In the genomic region with DNA sequence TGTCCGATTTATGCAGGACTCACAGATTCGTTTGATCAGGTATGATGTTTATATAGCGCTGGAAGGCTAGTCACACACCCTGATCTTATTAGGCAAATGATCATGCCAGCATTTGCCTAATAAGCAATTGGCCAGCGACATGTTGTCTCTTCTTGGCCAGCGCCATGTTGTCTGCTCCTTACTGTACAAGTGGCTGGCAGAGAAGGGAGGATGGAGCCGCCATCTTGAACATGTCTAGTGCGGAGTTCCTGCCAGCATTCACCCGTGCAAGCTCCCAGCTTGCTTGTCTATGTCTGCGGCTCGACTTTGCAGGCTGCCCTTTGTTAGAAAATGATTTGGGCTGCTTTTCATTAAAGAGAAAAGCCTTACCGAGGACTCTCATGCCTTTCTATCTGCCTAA, we compare ENCODE assay signal across 7 cellular contexts.
"Had no signal": no experiment of that assay in that cellular context is flagged by ENCODE, and none has a peak within 500 bp of the region (broad histone marks: within the 10 kb centered on the region; RNA-seq: fewer than 3 reads in every experiment).

No MANE protein-coding gene starts in this region.

- H3K4me1 Mint-ChIP-seq: H9 had no signal

- DNase-seq: GM23248, H9, HCEC 1CT, IMR-90 had no signal

- H3K27ac ChIP-seq: GM23248 had no signal

- H3K9me3 Mint-ChIP-seq: H9 had no signal

- H3K4me3 ChIP-seq: GM23248 had no signal

- H3K27ac Mint-ChIP-seq: H9 had no signal

- H3K4me3 Mint-ChIP-seq: H9 had no signal

- FAIRE-seq: H1, H54, HTR-8/SVneo had no signal

- H2AFZ ChIP-seq: GM23248 had no signal

- H3K9ac ChIP-seq: GM23248 had no signal
